8 cellular contexts compared by ENCODE assay signal in genomic region chr2:64315561-64315960, GRCh38.
"Had no signal": no experiment of that assay in that cellular context is flagged by ENCODE, and none has a peak within 500 bp of the region (broad histone marks: within the 10 kb centered on the region; RNA-seq: fewer than 3 reads in every experiment).

No MANE protein-coding gene starts in this region.

- H3K36me3 Mint-ChIP-seq: IgD-negative memory B cell had no signal

- H2AFZ ChIP-seq: GM23338 had no signal

- H3K4me3 ChIP-seq: GM23338, HAP-1 had no signal

- H3K27ac ChIP-seq: HL-60 had no signal

- H3K4me2 ChIP-seq: GM23338 had no signal

- ATAC-seq: GM23338, HCT116, HepG2 had no signal

- H3K9me3 Mint-ChIP-seq: GM23338, HFFc6, IgD-negative memory B cell had no signal

- H3K36me3 ChIP-seq: HAP-1 had no signal

- DNase-seq: H7, HFFc6 had no signal

- H3K9me3 ChIP-seq: HAP-1 had no signal

- H3K4me3 Mint-ChIP-seq: GM23338, HFFc6, IgD-negative memory B cell had no signal

- H3K27ac Mint-ChIP-seq: GM23338, HFFc6, IgD-negative memory B cell had no signal
